ENCODE assay signal across 32 cellular contexts in the genomic region with DNA sequence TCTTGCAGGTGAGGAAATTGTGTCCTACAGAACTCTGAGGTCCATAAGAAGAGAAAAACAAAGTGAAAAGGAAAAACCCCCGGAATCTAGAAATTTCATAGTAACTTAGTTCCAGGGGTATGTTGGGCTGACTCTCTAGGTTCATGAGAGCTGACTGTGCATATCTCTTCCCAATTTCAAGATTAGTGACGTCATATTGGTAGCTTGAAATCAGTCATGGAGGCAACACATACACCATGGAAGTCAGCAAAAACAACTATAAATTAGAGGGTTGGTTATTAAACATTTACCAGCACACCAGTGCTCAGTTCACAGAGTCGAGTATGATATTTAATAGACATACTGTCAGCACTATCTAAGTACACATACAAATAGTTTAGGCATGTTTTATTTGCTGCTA.
"Had no signal": no experiment of that assay in that cellular context is flagged by ENCODE, and none has a peak within 500 bp of the region (broad histone marks: within the 10 kb centered on the region; RNA-seq: fewer than 3 reads in every experiment).

No MANE protein-coding gene starts in this region.

- H3K36me3 Mint-ChIP-seq: naive thymus-derived CD8-positive, alpha-beta T cell; natural killer cell treated with Interleukin-12 subunit alpha and Interleukin-12 subunit beta and Interleukin-15 and Interleukin-18, amount 100 ng/mL, for 72 hours; stimulated activated memory B cell treated with anti-CD40 and anti-IgM and Interleukin-4, amounts not matched to agents 10 μg/mL and 1 μg/mL and 100 μg/mL, for 72 hours; type B pancreatic cell had no signal

- H3K27ac Mint-ChIP-seq: naive thymus-derived CD8-positive, alpha-beta T cell; natural killer cell treated with Interleukin-12 subunit alpha and Interleukin-12 subunit beta and Interleukin-15 and Interleukin-18, amount 100 ng/mL, for 72 hours; nephron progenitor cell; progenitor cell of endocrine pancreas; stimulated activated memory B cell treated with anti-CD40 and anti-IgM and Interleukin-4, amounts not matched to agents 10 μg/mL and 1 μg/mL and 100 μg/mL, for 72 hours; stimulated activated naive CD8-positive, alpha-beta T cell treated with anti-CD3 and anti-CD28 coated beads, Interleukin-15, amount 100 ng/mL, for 72 hours; type B pancreatic cell had no signal

- H3K4me3 ChIP-seq: pancreas, psoas muscle, skin epidermis, smooth muscle cell, spleen, suprapubic skin, testis, tibial artery, transverse colon, upper lobe of right lung, uterus had no signal

- FAIRE-seq: pancreas had no signal

- H3K27ac ChIP-seq: neutrophil, pancreas, psoas muscle, skin epidermis, spleen, suprapubic skin, testis, tibial artery, transverse colon, upper lobe of right lung, uterus had no signal

- H3K9me3 ChIP-seq: neutrophil, pancreas, psoas muscle, spleen, suprapubic skin, testis, tibial artery, transverse colon, upper lobe of right lung, uterus had no signal

- H3K4me2 ChIP-seq: smooth muscle cell had no signal

- H3K4me3 Mint-ChIP-seq: naive thymus-derived CD8-positive, alpha-beta T cell; natural killer cell treated with Interleukin-12 subunit alpha and Interleukin-12 subunit beta and Interleukin-15 and Interleukin-18, amount 100 ng/mL, for 72 hours; nephron progenitor cell; neural crest cell; stimulated activated memory B cell treated with anti-CD40 and anti-IgM and Interleukin-4, amounts not matched to agents 10 μg/mL and 1 μg/mL and 100 μg/mL, for 72 hours; stimulated activated naive CD8-positive, alpha-beta T cell treated with anti-CD3 and anti-CD28 coated beads, Interleukin-15, amount 100 ng/mL, for 72 hours; type B pancreatic cell had no signal

- DNase-seq: naive thymus-derived CD8-positive, alpha-beta T cell; nephron progenitor cell; nucleus accumbens; pancreas; posterior cingulate gyrus; psoas muscle; right cardiac atrium; spleen; stimulated activated CD4-positive, alpha-beta T cell treated with anti-CD3 and anti-CD28 coated beads, Interleukin-12 subunit alpha, Interleukin-12 subunit beta, amount 100 ng/mL, for 4 hours; stimulated activated CD4-positive, alpha-beta T cell treated with anti-CD3 and anti-CD28 coated beads, Interleukin-1b, Interleukin-23, amount 100 ng/mL, for 48 hours; stimulated activated CD4-positive, alpha-beta T cell treated with anti-CD3 and anti-CD28 coated beads, Interleukin-4, amount 100 ng/mL, for 1 hour; stimulated activated CD4-positive, alpha-beta T cell treated with anti-CD3 and anti-CD28 coated beads, Interleukin-4, amount 100 ng/mL, for 4 hours; stimulated activated CD8-positive, alpha-beta memory T cell treated with anti-CD3 and anti-CD28 coated beads, Interleukin-4, amount 100 ng/mL, for 48 hours; stimulated activated naive CD4-positive, alpha-beta T cell; stimulated activated naive CD8-positive, alpha-beta T cell treated with anti-CD3 and anti-CD28 coated beads, Interleukin-15, amount 100 ng/mL, for 72 hours; stimulated activated naive CD8-positive, alpha-beta T cell treated with anti-CD3 and anti-CD28 coated beads, Interleukin-15, Interleukin-2, amounts not matched to agents 100 U/mL and 50 U/mL, for 24 hours; substantia nigra; testis; tibial artery; transverse colon; upper lobe of right lung; uterus had no signal

- H3K9me3 Mint-ChIP-seq: naive thymus-derived CD8-positive, alpha-beta T cell; natural killer cell treated with Interleukin-12 subunit alpha and Interleukin-12 subunit beta and Interleukin-15 and Interleukin-18, amount 100 ng/mL, for 72 hours; nephron progenitor cell; neural crest cell; stimulated activated memory B cell treated with anti-CD40 and anti-IgM and Interleukin-4, amounts not matched to agents 10 μg/mL and 1 μg/mL and 100 μg/mL, for 72 hours; stimulated activated naive CD8-positive, alpha-beta T cell treated with anti-CD3 and anti-CD28 coated beads, Interleukin-15, amount 100 ng/mL, for 72 hours; type B pancreatic cell had no signal

- H3K4me1 Mint-ChIP-seq: naive thymus-derived CD8-positive, alpha-beta T cell; nephron progenitor cell; neural crest cell; stimulated activated memory B cell treated with anti-CD40 and anti-IgM and Interleukin-4, amounts not matched to agents 10 μg/mL and 1 μg/mL and 100 μg/mL, for 72 hours; stimulated activated naive CD8-positive, alpha-beta T cell treated with anti-CD3 and anti-CD28 coated beads, Interleukin-15, amount 100 ng/mL, for 72 hours had no signal

- H3K36me3 ChIP-seq: neutrophil, pancreas, spleen, suprapubic skin, tibial artery, transverse colon, upper lobe of right lung, uterus had no signal

- H3K27me3 ChIP-seq: testis, transverse colon, upper lobe of right lung, uterus had no signal

- H3K4me1 ChIP-seq: pancreas, psoas muscle, spleen, suprapubic skin, testis, tibial artery, transverse colon, upper lobe of right lung, uterus had no signal

- ATAC-seq: naive thymus-derived CD8-positive, alpha-beta T cell; natural killer cell treated with Interleukin-12 subunit alpha and Interleukin-12 subunit beta and Interleukin-15 and Interleukin-18, amount 100 ng/mL, for 72 hours; psoas muscle; right cardiac atrium; sciatic nerve; stimulated activated memory B cell treated with anti-CD40 and anti-IgM and Interleukin-4, amounts not matched to agents 10 μg/mL and 1 μg/mL and 100 μg/mL, for 72 hours; stimulated activated naive CD8-positive, alpha-beta T cell treated with anti-CD3 and anti-CD28 coated beads, Interleukin-15, amount 100 ng/mL, for 72 hours; stimulated activated naive CD8-positive, alpha-beta T cell treated with anti-CD3 and anti-CD28 coated beads, Interleukin-15, Interleukin-2, amounts not matched to agents 100 U/mL and 50 U/mL, for 24 hours; upper lobe of right lung had no signal
